ENCODE assay signal across 28 cellular contexts in the genomic region with DNA sequence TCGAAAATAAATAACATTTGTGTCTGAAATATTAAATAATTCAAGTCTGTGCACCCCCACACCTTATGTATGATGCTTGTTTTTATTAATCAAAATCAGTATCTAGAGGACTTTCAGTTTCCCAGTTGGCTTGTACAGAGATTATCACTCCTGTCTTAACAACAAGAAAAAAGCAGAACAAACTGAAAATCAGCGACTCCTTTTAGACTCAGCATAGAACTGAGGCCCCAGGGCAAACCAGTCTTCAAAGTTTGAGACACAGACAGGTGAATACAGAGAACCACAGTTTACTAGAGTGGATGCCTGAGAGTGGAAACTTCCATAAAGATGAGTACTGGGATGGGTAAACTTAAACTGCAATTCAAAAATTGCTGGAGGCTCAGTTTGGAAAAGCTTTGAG.
"Had no signal": no experiment of that assay in that cellular context is flagged by ENCODE, and none has a peak within 500 bp of the region (broad histone marks: within the 10 kb centered on the region; RNA-seq: fewer than 3 reads in every experiment).

No MANE protein-coding gene starts in this region.

- H3K4me1 ChIP-seq: neural progenitor cell, parathyroid adenoma, psoas muscle, right lobe of liver, sigmoid colon, stomach, thyroid gland, tibial nerve, upper lobe of right lung, uterus had no signal

- ATAC-seq: natural killer cell; psoas muscle; right cardiac atrium; right lobe of liver; stimulated activated effector memory CD8-positive, alpha-beta T cell treated with anti-CD3 and anti-CD28 coated beads, Interleukin-12 subunit alpha, Interleukin-12 subunit beta, amount 100 ng/mL, for 72 hours; upper lobe of right lung had no signal

- H3K36me3 Mint-ChIP-seq: neural progenitor cell; stimulated activated effector memory CD8-positive, alpha-beta T cell treated with anti-CD3 and anti-CD28 coated beads, Interleukin-12 subunit alpha, Interleukin-12 subunit beta, amount 100 ng/mL, for 72 hours; stimulated activated naive B cell treated with anti-CD40 and anti-IgM and Interleukin-4, amounts not matched to agents 10 μg/mL and 1 μg/mL and 100 μg/mL, for 72 hours; type B pancreatic cell had no signal

- H3K27ac ChIP-seq: neural progenitor cell, ovary, parathyroid adenoma, psoas muscle, right lobe of liver, sigmoid colon, stomach, thoracic aorta, thyroid gland, tibial nerve, upper lobe of right lung, uterus had no signal

- H3K27me3 Mint-ChIP-seq: progenitor cell of endocrine pancreas; stimulated activated naive B cell treated with anti-CD40 and anti-IgM and Interleukin-4, amounts not matched to agents 10 μg/mL and 1 μg/mL and 100 μg/mL, for 72 hours; stimulated activated naive CD8-positive, alpha-beta T cell treated with anti-CD3 and anti-CD28 coated beads, Interleukin-15, Interleukin-2, amounts not matched to agents 100 ng/mL and 50 ng/mL, for 24 hours; type B pancreatic cell had no signal

- H3K27me3 ChIP-seq: neural progenitor cell, ovary, right lobe of liver, sigmoid colon, stomach, thyroid gland, tibial nerve, upper lobe of right lung, uterus had no signal

- H3K9me3 Mint-ChIP-seq: stimulated activated naive B cell treated with anti-CD40 and anti-IgM and Interleukin-4, amounts not matched to agents 10 μg/mL and 1 μg/mL and 100 μg/mL, for 72 hours; stimulated activated naive CD8-positive, alpha-beta T cell treated with anti-CD3 and anti-CD28 coated beads, Interleukin-15, Interleukin-2, amounts not matched to agents 100 ng/mL and 50 ng/mL, for 24 hours; type B pancreatic cell had no signal

- H3K36me3 ChIP-seq: neural progenitor cell, ovary, right lobe of liver, sigmoid colon, stomach, thoracic aorta, thyroid gland, tibial nerve, upper lobe of right lung, uterus had no signal

- H3K9me3 ChIP-seq: ovary, psoas muscle, sigmoid colon, stomach, thoracic aorta, thyroid gland, tibial nerve, upper lobe of right lung, uterus had no signal

- H3K27ac Mint-ChIP-seq: natural killer cell; neural progenitor cell; progenitor cell of endocrine pancreas; stimulated activated effector memory CD8-positive, alpha-beta T cell treated with anti-CD3 and anti-CD28 coated beads, Interleukin-12 subunit alpha, Interleukin-12 subunit beta, amount 100 ng/mL, for 72 hours; stimulated activated naive B cell treated with anti-CD40 and anti-IgM and Interleukin-4, amounts not matched to agents 10 μg/mL and 1 μg/mL and 100 μg/mL, for 72 hours; stimulated activated naive CD8-positive, alpha-beta T cell treated with anti-CD3 and anti-CD28 coated beads, Interleukin-15, Interleukin-2, amounts not matched to agents 100 ng/mL and 50 ng/mL, for 24 hours; type B pancreatic cell had no signal

- H3K4me1 Mint-ChIP-seq: natural killer cell; nephron; neural progenitor cell; stimulated activated effector memory CD8-positive, alpha-beta T cell treated with anti-CD3 and anti-CD28 coated beads, Interleukin-12 subunit alpha, Interleukin-12 subunit beta, amount 100 ng/mL, for 72 hours had no signal

- H3K4me3 Mint-ChIP-seq: natural killer cell; nephron; neural progenitor cell; stimulated activated effector memory CD8-positive, alpha-beta T cell treated with anti-CD3 and anti-CD28 coated beads, Interleukin-12 subunit alpha, Interleukin-12 subunit beta, amount 100 ng/mL, for 72 hours; stimulated activated naive B cell treated with anti-CD40 and anti-IgM and Interleukin-4, amounts not matched to agents 10 μg/mL and 1 μg/mL and 100 μg/mL, for 72 hours; stimulated activated naive CD8-positive, alpha-beta T cell treated with anti-CD3 and anti-CD28 coated beads, Interleukin-15, Interleukin-2, amounts not matched to agents 100 ng/mL and 50 ng/mL, for 24 hours; type B pancreatic cell had no signal

- H3K4me3 ChIP-seq: neural progenitor cell, ovary, psoas muscle, right lobe of liver, sigmoid colon, stomach, thoracic aorta, thyroid gland, tibial nerve, upper lobe of right lung, uterus had no signal

- DNase-seq: natural killer cell; occipital lobe; ovary; posterior cingulate gyrus; psoas muscle; right cardiac atrium; right lobe of liver; sigmoid colon; small intestine; stimulated activated CD4-positive, alpha-beta T cell treated with anti-CD3 and anti-CD28 coated beads, Interleukin-15, amount 100 ng/mL, for 24 hours; stimulated activated CD4-positive, alpha-beta T cell treated with anti-CD3 and anti-CD28 coated beads, Interleukin-2, amount 100 ng/mL, for 24 hours; stimulated activated CD4-positive, alpha-beta T cell treated with anti-CD3 and anti-CD28 coated beads, Interleukin-2, amount 100 ng/mL, for 48 hours; stimulated activated CD4-positive, alpha-beta T cell treated with anti-CD3 and anti-CD28 coated beads, Interleukin-4, amount 100 ng/mL, for 24 hours; stimulated activated naive B cell treated with anti-CD40 and anti-IgM and Interleukin-4, amounts not matched to agents 10 μg/mL and 1 μg/mL and 100 μg/mL, for 72 hours; stimulated activated naive CD4-positive, alpha-beta T cell treated with Interleukin-2 at 50 U/mL for 16 hours; stomach; thyroid gland; upper lobe of right lung; uterus had no signal
